8 cellular contexts compared by ENCODE assay signal in the genomic region with DNA sequence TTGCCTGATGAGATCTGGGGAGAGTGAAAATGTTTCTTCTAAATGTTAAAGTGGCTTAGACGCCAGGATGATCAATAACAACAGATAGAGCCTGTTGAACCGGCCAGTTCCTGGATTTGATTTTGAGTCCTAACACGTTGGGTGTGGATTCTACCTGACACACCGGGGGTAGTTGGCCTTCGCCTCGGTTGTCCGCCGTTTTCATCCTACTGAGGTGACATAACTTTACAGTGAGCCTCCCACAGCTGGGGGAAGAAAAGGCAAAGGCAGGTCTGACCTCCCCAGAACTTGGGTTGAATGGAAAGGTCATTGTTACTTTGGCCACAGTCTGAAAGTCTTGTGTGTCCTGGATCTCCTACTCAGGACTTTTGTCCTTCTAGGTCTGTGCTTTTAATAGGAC. TPM values are rescaled to one million over a fixed set of nuclear protein-coding genes. Genes with fewer than 3 reads are reported as not detected.
A peak's percentile ranks its signal among the peaks of the same experiment; 100 is the strongest.
DNase-seq lines count a peak whose midpoint lies in the region; ATAC-seq and TF ChIP-seq lines count a peak whose summit lies in the region.

No MANE protein-coding gene starts in this region.

- H3K36me3 ChIP-seq in NT2/D1 (ENCODE audit: insufficient read depth, insufficient read length, low read length) (peaks cover 32% of the 10 kb centered on the region), endocrine pancreas (ENCODE audit: control insufficient read depth, insufficient read depth, low read length) (peaks cover 2% of the 10 kb centered on the region), neuron (ENCODE audit: insufficient read depth, low read length) (peaks cover 41% of the 10 kb centered on the region)

- intact Hi-C loops in CD14-positive monocyte (cut with micrococcal nuclease) = no loop called here

- peak overlapping the region; percentile 96 for H3K9ac ChIP-seq in NT2/D1 (ENCODE audit: insufficient read length, low read depth)
- H3K9ac ChIP-seq in endocrine pancreas (ENCODE audit: control insufficient read depth, insufficient read depth, low read length) = peak overlapping the region; percentile 73

- in situ Hi-C loops in ACHN (cut with HindIII; ENCODE audit: low pct_ligation_motif_present, low pct_unique_long_range_greater_than_20kb, low sequenced_read_pairs) = no loop called here

- peak overlapping the region; percentile 87 to 98 (median 96) for H3K27ac Mint-ChIP-seq in CD14-positive monocyte

- TF ChIP-seq CTCF in CD14-positive monocyte (IDR thresholded peaks at IDR 0.05) = no peak

- no peaks in the 10 kb centered on the region for H3K27me3 Mint-ChIP-seq in CD14-positive monocyte (ENCODE audit: low read depth in 3 of 3)

- no peak for DNase-seq in CD14-positive monocyte (ENCODE audit: low spot score)
- no peak for DNase-seq in NT2/D1 (ENCODE audit: low read depth, low spot score)
- no peak for DNase-seq in ACHN
- no peak for DNase-seq in Kasumi-1 (lab: John Stamatoyannopoulos, UW)
- DNase-seq in anterior cingulate cortex (lab: John Stamatoyannopoulos, UW) = no peak

- no peak for ATAC-seq in HG02852 (IDR thresholded peaks at IDR 0.05; ENCODE audit: unreplicated experiment)

- H3K36me3 Mint-ChIP-seq in CD14-positive monocyte = peaks cover 34 to 40% of the 10 kb centered on the region in 2 donors

- peaks cover 0 to 4% (median 0%) of the 10 kb centered on the region in 7 donors for H3K9me3 Mint-ChIP-seq in CD14-positive monocyte

- H2AFZ ChIP-seq in neuron (ENCODE audit: low read depth, low read length) = no peak overlapping the region

- H3K4me3 ChIP-seq in NT2/D1 (ENCODE audit: insufficient read length, low read depth) = peak overlapping the region; percentile 88
- H3K4me3 ChIP-seq in endocrine pancreas (ENCODE audit: control insufficient read depth, insufficient read depth, low read length) = peak overlapping the region; percentile 59
- H3K4me3 ChIP-seq in neuron (ENCODE audit: low read length) = peak overlapping the region; percentile 55

- H3K4me1 ChIP-seq in NT2/D1 (ENCODE audit: insufficient read depth, insufficient read length) (no peaks in the 10 kb centered on the region), endocrine pancreas (ENCODE audit: control insufficient read depth, insufficient read depth, low read length) (no peaks in the 10 kb centered on the region), neuron (ENCODE audit: insufficient read depth, low read length) (peaks cover 11% of the 10 kb centered on the region)

- H3K9me3 ChIP-seq in NT2/D1 (ENCODE audit: insufficient read depth, low read length) (no peaks in the 10 kb centered on the region), endocrine pancreas (ENCODE audit: control insufficient read depth, low read length) (no peaks in the 10 kb centered on the region), neuron (ENCODE audit: low read length) (no peaks in the 10 kb centered on the region)

- H3K4me1 Mint-ChIP-seq in CD14-positive monocyte = peaks cover 38% of the 10 kb centered on the region

- H3K27me3 ChIP-seq in NT2/D1 (ENCODE audit: insufficient read depth, insufficient read length) = no peaks in the 10 kb centered on the region
- no peaks in the 10 kb centered on the region for H3K27me3 ChIP-seq in endocrine pancreas (ENCODE audit: control insufficient read depth, insufficient read depth, low read length)
- no peaks in the 10 kb centered on the region for H3K27me3 ChIP-seq in neuron (ENCODE audit: insufficient read depth, low read length)

- H3K4me3 Mint-ChIP-seq in CD14-positive monocyte = peak overlapping the region; percentile 94 to 99

RNA-seq across cellular contexts. Expression of a gene that starts 1.1 kb away (rescaled TPM):
- polyA plus RNA-seq in CD14-positive monocyte = 100 to 1,000 TPM; 471 to 509 TPM

RNA-seq across cellular contexts. Expression of a gene that starts 30.2 kb away (rescaled TPM):
- polyA plus RNA-seq in CD14-positive monocyte = 1 to 10 TPM; 2.5 to 3.5 TPM

RNA-seq across cellular contexts. Expression of a gene that starts 49.8 kb away (rescaled TPM):
- not detected for polyA plus RNA-seq in CD14-positive monocyte
